9 cellular contexts compared by ENCODE assay signal in genomic region chr14:94769413-94770250, GRCh38. TPM values are rescaled to one million over a fixed set of nuclear protein-coding genes. Genes with fewer than 3 reads are reported as not detected.
DNase-seq lines count a peak whose midpoint lies in the region; ATAC-seq and TF ChIP-seq lines count a peak whose summit lies in the region.
"Had no signal": no experiment of that assay in that cellular context is flagged by ENCODE, and none has a peak within 500 bp of the region (broad histone marks: within the 10 kb centered on the region; RNA-seq: fewer than 3 reads in every experiment).

Gene GSC, minus strand, starts transcription at chr14:94770113. Its CDS starts 98 bp downstream, at chr14:94770015.

- ATAC-seq in body of pancreas, result peak; percentile 85
- no peak for ATAC-seq in GM19463 (IDR thresholded peaks at IDR 0.05; ENCODE audit: unreplicated experiment)
- ATAC-seq: K562 had no signal

- no peaks in the 10 kb centered on the region for H3K36me3 ChIP-seq in CD8-positive, alpha-beta memory T cell (ENCODE audit: insufficient read depth, low read length)
- H3K36me3 ChIP-seq in body of pancreas (replicated peaks in 1 of 2; ENCODE audit: insufficient read depth in 1 of 2, low read depth in 2 of 2) (no peaks in the 10 kb centered on the region), stomach smooth muscle (ENCODE audit: control insufficient read depth in 2 of 2, insufficient read depth in 2 of 2, low read length in 2 of 2) (no peaks in the 10 kb centered on the region)

- peaks cover 40% of the 10 kb centered on the region for H3K27me3 ChIP-seq in CD8-positive, alpha-beta memory T cell (ENCODE audit: insufficient read depth, low read length, poor library complexity, severe bottlenecking)
- H3K27me3 ChIP-seq in body of pancreas (peaks cover 0 to 40% of the 10 kb centered on the region in 2 donors), stomach smooth muscle (ENCODE audit: control insufficient read depth in 1 of 2, insufficient read depth in 2 of 2, low read length in 2 of 2) (peaks cover 84 to 95% of the 10 kb centered on the region in 2 donors)

- peak in 2 of 3 donors; percentile 34 to 39 for TF ChIP-seq POLR2A in body of pancreas (IDR thresholded peaks at IDR 0.05)

- no peaks in the 10 kb centered on the region for H3K36me3 Mint-ChIP-seq in CD8-positive, alpha-beta memory T cell

- no peaks in the 10 kb centered on the region for H3K4me1 ChIP-seq in CD8-positive, alpha-beta memory T cell (ENCODE audit: insufficient read depth, low read length)
- H3K4me1 ChIP-seq in body of pancreas, result peaks cover 25% of the 10 kb centered on the region
- peaks cover 20% of the 10 kb centered on the region for H3K4me1 ChIP-seq in stomach smooth muscle (ENCODE audit: control insufficient read depth, insufficient read depth, low read length)

- TF ChIP-seq CTCF in body of pancreas (IDR thresholded peaks at IDR 0.05), result no peak

- H3K4me3 ChIP-seq in CD8-positive, alpha-beta memory T cell (ENCODE audit: low read length), result no peak within 1 kb of the TSS
- peak within 1 kb of the TSS; percentile 30 to 39 for H3K4me3 ChIP-seq in body of pancreas
- H3K4me3 ChIP-seq in stomach smooth muscle (ENCODE audit: low read length in 2 of 2), result peak within 1 kb of the TSS; percentile 29 to 66
- H3K4me3 ChIP-seq: K562 had no signal

- peaks cover 0 to 7% (median 2%) of the 10 kb centered on the region in 5 donors for H3K9me3 Mint-ChIP-seq in CD8-positive, alpha-beta memory T cell

- no peak within 1 kb of the TSS for H3K27ac ChIP-seq in CD8-positive, alpha-beta memory T cell (ENCODE audit: low read depth, low read length)
- H3K27ac ChIP-seq in body of pancreas (peak within 1 kb of the TSS in 3 of 4 donors; percentile 7 to 35 (median 30)), stomach smooth muscle (ENCODE audit: low read length) (no peak within 1 kb of the TSS)

- H3K4me3 Mint-ChIP-seq in CD8-positive, alpha-beta memory T cell, result peak within 1 kb of the TSS; percentile 45 to 89 (median 78)

- POLR2A ChIA-PET in CD8-positive, alpha-beta memory T cell (lab: Charles Lee), result no interaction called here

- no peak within 1 kb of the TSS for H3K9ac ChIP-seq in stomach smooth muscle (ENCODE audit: low read length in 2 of 2)

- peaks cover 14 to 35% (median 21%) of the 10 kb centered on the region in 3 donors for H3K4me1 Mint-ChIP-seq in CD8-positive, alpha-beta memory T cell

- intact Hi-C loops in body of pancreas (cut with DNase I), result no loop called here

- CTCF ChIA-PET in CD8-positive, alpha-beta memory T cell (lab: Charles Lee), result no interaction called here

- H3K9me3 ChIP-seq in CD8-positive, alpha-beta memory T cell (ENCODE audit: low read length), result no peaks in the 10 kb centered on the region
- H3K9me3 ChIP-seq in body of pancreas, result no peaks in the 10 kb centered on the region
- H3K9me3 ChIP-seq in stomach smooth muscle (ENCODE audit: control insufficient read depth in 2 of 2, low read length in 2 of 2), result no peaks in the 10 kb centered on the region

- 1 to 2% methylated on average over 14 to 79 of the region's 94 CpGs for whole genome bisulfite sequencing in body of pancreas, 2 donors

- DNase-seq in CD8-positive, alpha-beta memory T cell, result no peak
- DNase-seq in NCI-H1092 (lab: John Stamatoyannopoulos, UW) (peak; percentile 19), body of pancreas (peak; percentile 49 to 69 (median 58)), kidney tubule cell (ENCODE audit: low spot score) (peak; percentile 33), NCI-H1048 (lab: John Stamatoyannopoulos, UW) (no peak)
- no peak for DNase-seq in activated CD4-positive, CD25-positive, alpha-beta regulatory T cell (lab: John Stamatoyannopoulos, UW)

- H3K27ac Mint-ChIP-seq in CD8-positive, alpha-beta memory T cell, result no peak within 1 kb of the TSS

- H3K27me3 Mint-ChIP-seq in CD8-positive, alpha-beta memory T cell, result peaks cover 71 to 86% of the 10 kb centered on the region in 2 donors

RNA-seq across cellular contexts. Expression of gene GSC, which starts in this region (rescaled TPM):
- not detected for total RNA-seq in CD8-positive, alpha-beta memory T cell
- polyA plus RNA-seq in CD8-positive, alpha-beta memory T cell, result 0.51 TPM
- 1 to 10 TPM in 1 of 2 donors, under 1 TPM in 1; 0.33 to 1.0 TPM for total RNA-seq in body of pancreas
- total RNA-seq: K562 had no signal
- polyA plus RNA-seq: K562 had no signal

Comparison
In these comparisons a context has a peak if more than half of its experiments do, and no peak if none do; other contexts are left out.
1. DNase-seq: peak in NCI-H1092 (single experiment), body of pancreas (4 of 4) and kidney tubule cell (single experiment); none in CD8-positive, alpha-beta memory T cell (0 of 5), activated CD4-positive, CD25-positive, alpha-beta regulatory T cell (0 of 4) and NCI-H1048 (single experiment).
2. H3K27ac ChIP-seq: peak in body of pancreas (3 of 4); none in CD8-positive, alpha-beta memory T cell (single experiment) and stomach smooth muscle (single experiment).